ENCODE assay signal across 25 cellular contexts in genomic region chr3:15819576-15819975, GRCh38.
"Had no signal": no experiment of that assay in that cellular context is flagged by ENCODE, and none has a peak within 500 bp of the region (broad histone marks: within the 10 kb centered on the region; RNA-seq: fewer than 3 reads in every experiment).

No MANE protein-coding gene starts in this region.

- H3K27me3 ChIP-seq: esophagus muscularis mucosa, gastrocnemius medialis, neutrophil, pancreas, right lobe of liver, suprapubic skin, transverse colon, upper lobe of right lung, uterus had no signal

- H3K27ac ChIP-seq: coronary artery, esophagus muscularis mucosa, gastrocnemius medialis, neutrophil, pancreas, right lobe of liver, suprapubic skin, transverse colon, upper lobe of right lung, uterus had no signal

- H3K9me3 Mint-ChIP-seq: naive B cell; natural killer cell treated with Interleukin-12 subunit alpha and Interleukin-12 subunit beta and Interleukin-15 and Interleukin-18, amount 100 ng/mL, for 72 hours; neural crest cell; stimulated activated naive CD8-positive, alpha-beta T cell treated with anti-CD3 and anti-CD28 coated beads, Interleukin-15, amount 100 ng/mL, for 72 hours had no signal

- H3K9me3 ChIP-seq: esophagus muscularis mucosa, gastrocnemius medialis, mucosa of descending colon, neutrophil, pancreas, right lobe of liver, suprapubic skin, transverse colon, upper lobe of right lung, uterus had no signal

- ATAC-seq: gastrocnemius medialis; left lobe of liver; mucosa of descending colon; natural killer cell treated with Interleukin-12 subunit alpha and Interleukin-12 subunit beta and Interleukin-15 and Interleukin-18, amount 100 ng/mL, for 72 hours; pancreas; right lobe of liver; stimulated activated naive CD8-positive, alpha-beta T cell treated with anti-CD3 and anti-CD28 coated beads, Interleukin-15, amount 100 ng/mL, for 72 hours; upper lobe of right lung had no signal

- H3K4me3 Mint-ChIP-seq: mesothelial cell of epicardium; naive B cell; natural killer cell treated with Interleukin-12 subunit alpha and Interleukin-12 subunit beta and Interleukin-15 and Interleukin-18, amount 100 ng/mL, for 72 hours; neural crest cell; stimulated activated naive CD8-positive, alpha-beta T cell treated with anti-CD3 and anti-CD28 coated beads, Interleukin-15, amount 100 ng/mL, for 72 hours had no signal

- H3K27me3 Mint-ChIP-seq: naive B cell; natural killer cell treated with Interleukin-12 subunit alpha and Interleukin-12 subunit beta and Interleukin-15 and Interleukin-18, amount 100 ng/mL, for 72 hours; stimulated activated naive CD8-positive, alpha-beta T cell treated with anti-CD3 and anti-CD28 coated beads, Interleukin-15, amount 100 ng/mL, for 72 hours had no signal

- H3K4me3 ChIP-seq: coronary artery, esophagus muscularis mucosa, gastrocnemius medialis, mucosa of descending colon, pancreas, right lobe of liver, suprapubic skin, transverse colon, upper lobe of right lung, uterus had no signal

- H3K27ac Mint-ChIP-seq: mesothelial cell of epicardium; natural killer cell treated with Interleukin-12 subunit alpha and Interleukin-12 subunit beta and Interleukin-15 and Interleukin-18, amount 100 ng/mL, for 72 hours; stimulated activated naive CD8-positive, alpha-beta T cell treated with anti-CD3 and anti-CD28 coated beads, Interleukin-15, amount 100 ng/mL, for 72 hours had no signal

- H3K36me3 ChIP-seq: esophagus muscularis mucosa, gastrocnemius medialis, neutrophil, pancreas, right lobe of liver, suprapubic skin, transverse colon, upper lobe of right lung, uterus had no signal

- H3K36me3 Mint-ChIP-seq: mesothelial cell of epicardium; naive B cell; natural killer cell treated with Interleukin-12 subunit alpha and Interleukin-12 subunit beta and Interleukin-15 and Interleukin-18, amount 100 ng/mL, for 72 hours had no signal

- DNase-seq: dermis blood vessel endothelial cell; effector memory CD4-positive, alpha-beta T cell; gastrocnemius medialis; head of caudate nucleus; mesenchymal stem cell; mucosa of descending colon; naive B cell; pancreas; right lobe of liver; small intestine; stimulated activated CD4-positive, alpha-beta T cell treated with anti-CD3 and anti-CD28 coated beads, Interleukin-15, amount 100 ng/mL, for 24 hours; stimulated activated CD4-positive, alpha-beta T cell treated with anti-CD3 and anti-CD28 coated beads, Interleukin-2, amount 100 ng/mL, for 48 hours; stimulated activated naive CD4-positive, alpha-beta T cell; stimulated activated naive CD8-positive, alpha-beta T cell treated with anti-CD3 and anti-CD28 coated beads, Interleukin-15, amount 100 ng/mL, for 72 hours; transverse colon; upper lobe of right lung; uterus had no signal
